In genomic region chr18:9015689-9016088, GRCh38 we compare ENCODE assay signal across 26 cellular contexts.
"Had no signal": no experiment of that assay in that cellular context is flagged by ENCODE, and none has a peak within 500 bp of the region (broad histone marks: within the 10 kb centered on the region; RNA-seq: fewer than 3 reads in every experiment).

No MANE protein-coding gene starts in this region.

- H3K4me1 Mint-ChIP-seq: mesothelial cell of epicardium had no signal

- H3K9me3 Mint-ChIP-seq: activated naive CD8-positive, alpha-beta T cell treated with anti-CD3 and anti-CD28 coated beads, Interleukin-2, amount 50 U/mL, for 24 hours; immature natural killer cell; natural killer cell; stimulated activated naive CD8-positive, alpha-beta T cell treated with anti-CD3 and anti-CD28 coated beads, Interleukin-15, Interleukin-2, amounts not matched to agents 100 ng/mL and 50 ng/mL, for 24 hours had no signal

- H3K27ac Mint-ChIP-seq: activated B cell treated with CpG ODN at 0.5 μM for 24 hours; activated CD4-positive, alpha-beta T cell treated with anti-CD3 and anti-CD28 coated beads for 36 hours; activated naive CD8-positive, alpha-beta T cell treated with anti-CD3 and anti-CD28 coated beads, Interleukin-2, amount 50 U/mL, for 24 hours; immature natural killer cell; mesothelial cell of epicardium; natural killer cell; stimulated activated naive CD8-positive, alpha-beta T cell treated with anti-CD3 and anti-CD28 coated beads, Interleukin-15, Interleukin-2, amounts not matched to agents 100 ng/mL and 50 ng/mL, for 24 hours had no signal

- H3K36me3 ChIP-seq: cardiac muscle cell, lower lobe of right lung, pancreas, right lobe of liver, tibial nerve had no signal

- ATAC-seq: activated CD4-positive, alpha-beta T cell treated with anti-CD3 and anti-CD28 coated beads for 36 hours; activated naive CD8-positive, alpha-beta T cell treated with anti-CD3 and anti-CD28 coated beads, Interleukin-2, amount 50 U/mL, for 24 hours; body of pancreas; left lobe of liver; lower lobe of right lung; natural killer cell; pancreas; right lobe of liver had no signal

- H3K27me3 Mint-ChIP-seq: activated B cell treated with CpG ODN at 0.5 μM for 24 hours; activated CD4-positive, alpha-beta T cell treated with anti-CD3 and anti-CD28 coated beads for 36 hours; stimulated activated naive CD8-positive, alpha-beta T cell treated with anti-CD3 and anti-CD28 coated beads, Interleukin-15, Interleukin-2, amounts not matched to agents 100 ng/mL and 50 ng/mL, for 24 hours had no signal

- H3K9me3 ChIP-seq: body of pancreas, lower lobe of right lung, pancreas, right lobe of liver, tibial nerve had no signal

- H3K36me3 Mint-ChIP-seq: immature natural killer cell, natural killer cell had no signal

- H3K27me3 ChIP-seq: body of pancreas, cardiac muscle cell, pancreas, right lobe of liver, tibial nerve had no signal

- H3K4me3 Mint-ChIP-seq: activated B cell treated with CpG ODN at 0.5 μM for 24 hours; activated CD4-positive, alpha-beta T cell treated with anti-CD3 and anti-CD28 coated beads for 36 hours; activated naive CD8-positive, alpha-beta T cell treated with anti-CD3 and anti-CD28 coated beads, Interleukin-2, amount 50 U/mL, for 24 hours; immature natural killer cell; mesothelial cell of epicardium; natural killer cell; stimulated activated naive CD8-positive, alpha-beta T cell treated with anti-CD3 and anti-CD28 coated beads, Interleukin-15, Interleukin-2, amounts not matched to agents 100 ng/mL and 50 ng/mL, for 24 hours had no signal

- DNase-seq: activated B cell treated with CpG ODN at 0.5 μM for 24 hours; activated CD4-positive, alpha-beta T cell treated with anti-CD3 and anti-CD28 coated beads for 36 hours; activated CD4-positive, alpha-beta T cell treated with anti-CD3 and anti-CD28 coated beads, Interleukin-2, amount 50 U/mL, for 48 hours; activated effector memory CD4-positive, alpha-beta T cell treated with anti-CD3 and anti-CD28 coated beads, Interleukin-2, amount 50 U/mL, for 16 hours; activated naive CD4-positive, alpha-beta T cell treated with anti-CD3 and anti-CD28 coated beads, Interleukin-2, amount 50 U/mL, for 16 hours; activated naive CD8-positive, alpha-beta T cell treated with anti-CD3 and anti-CD28 coated beads, Interleukin-2, amount 50 U/mL, for 24 hours; activated T-cell treated with anti-CD3 and anti-CD28 coated beads for 4 hours; anterior cingulate cortex; body of pancreas; foreskin fibroblast; immature natural killer cell; lower lobe of right lung; natural killer cell; pancreas; right lobe of liver; stimulated activated CD4-positive, alpha-beta T cell treated with anti-CD3 and anti-CD28 coated beads, Interleukin-1b, Interleukin-23, amount 100 ng/mL, for 48 hours; substantia nigra; T-helper 9 cell had no signal

- H3K4me3 ChIP-seq: body of pancreas, cardiac muscle cell, lower lobe of right lung, pancreas, right lobe of liver, skin epidermis, tibial nerve had no signal

- H3K4me1 ChIP-seq: body of pancreas, lower lobe of right lung, pancreas, right lobe of liver had no signal

- H3K27ac ChIP-seq: body of pancreas, cardiac muscle cell, lower lobe of right lung, pancreas, right lobe of liver had no signal

- FAIRE-seq: endometrium, pancreas, urothelium cell line had no signal
